Comparison of ENCODE assay signal across 1 cellular context in the genomic region with DNA sequence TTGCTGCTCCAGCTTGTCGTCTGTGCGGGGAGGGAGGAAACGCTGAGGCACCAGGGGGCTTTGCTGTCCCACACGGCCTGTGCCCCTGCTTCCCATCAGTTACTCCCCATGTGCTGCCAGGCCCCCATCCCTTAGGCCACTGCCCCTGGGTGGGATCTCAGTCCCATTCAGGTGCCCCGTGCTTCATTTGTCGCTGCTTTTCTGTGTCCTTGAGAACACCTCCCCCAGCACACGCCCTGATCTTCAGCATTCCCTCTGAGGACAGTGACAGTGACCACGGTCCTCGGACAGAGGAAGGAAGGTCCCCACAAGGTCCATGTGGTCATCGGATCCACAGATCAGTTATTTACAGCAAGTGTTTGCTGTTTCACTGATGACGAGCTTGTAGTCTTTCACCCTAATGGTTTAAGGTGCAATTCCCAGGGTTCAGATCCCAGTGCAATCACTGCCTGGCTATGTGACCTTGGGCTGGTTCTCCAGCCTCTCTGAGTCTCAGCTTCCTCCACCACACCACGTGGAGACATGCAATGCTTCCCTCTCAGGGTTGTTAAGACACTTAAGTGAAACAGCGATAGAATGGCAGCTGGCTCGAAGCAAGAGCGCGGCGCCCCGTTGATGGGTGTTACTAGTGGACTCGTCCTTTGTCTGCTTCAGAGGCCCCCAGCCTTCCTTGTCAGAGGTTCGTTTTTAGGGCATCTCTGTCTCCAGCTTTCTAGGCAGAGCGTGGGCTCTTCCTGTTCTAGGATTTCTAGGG.
TF ChIP-seq lines count a peak whose summit lies in the region.

No MANE protein-coding gene starts in this region.

TF ChIP-seq in K562, 482 proteins besides CTCF, POLR2A, EP300 and RAD21:
- TF ChIP-seq NBN (IDR thresholded peaks at IDR 0.05; ENCODE audit: low read depth) (no peak), GTF2E2 (tag; IDR thresholded peaks at IDR 0.05) (no peak), PURB (CRISPR knock-in tag; IDR thresholded peaks at IDR 0.05; ENCODE audit: low read depth) (no peak), ELF1 (tag; IDR thresholded peaks at IDR 0.05) (no peak), ARID1B (IDR thresholded peaks at IDR 0.05) (no peak), ASH1L (IDR thresholded peaks at IDR 0.05; ENCODE audit: borderline replicate concordance, low read depth, partially characterized antibody) (no peak), BCL6 (CRISPR knock-in tag; IDR thresholded peaks at IDR 0.05) (no peak)
TF ChIP-seq in K562: peak in this region for 0.
